ENCODE assay signal across 21 cellular contexts in genomic region chr2:23659773-23660172, GRCh38.
"Had no signal": no experiment of that assay in that cellular context is flagged by ENCODE, and none has a peak within 500 bp of the region (broad histone marks: within the 10 kb centered on the region; RNA-seq: fewer than 3 reads in every experiment).

No MANE protein-coding gene starts in this region.

- H3K27ac ChIP-seq: colonic mucosa, right atrium auricular region, suprapubic skin, thyroid gland had no signal

- H3K4me3 Mint-ChIP-seq: natural killer cell treated with Interleukin-12 subunit alpha and Interleukin-12 subunit beta and Interleukin-15 and Interleukin-18, amount 100 ng/mL, for 72 hours had no signal

- H3K27me3 ChIP-seq: colonic mucosa, right atrium auricular region, suprapubic skin, thyroid gland had no signal

- DNase-seq: colonic mucosa; effector CD4-positive, alpha-beta T cell; hippocampal formation; left colon; mesenchymal stem cell; midbrain; small intestine; stimulated activated CD4-positive, alpha-beta T cell treated with anti-CD3 and anti-CD28 coated beads, Interleukin-12 subunit alpha, Interleukin-12 subunit beta, amount 100 ng/mL, for 4 hours; stimulated activated naive CD4-positive, alpha-beta T cell; thyroid gland had no signal

- H3K36me3 Mint-ChIP-seq: natural killer cell treated with Interleukin-12 subunit alpha and Interleukin-12 subunit beta and Interleukin-15 and Interleukin-18, amount 100 ng/mL, for 72 hours; type B pancreatic cell had no signal

- H3K4me1 ChIP-seq: colonic mucosa had no signal

- H3K9me3 ChIP-seq: colonic mucosa, heart left ventricle, right atrium auricular region, suprapubic skin, thyroid gland had no signal

- FAIRE-seq: endometrium, frontal cortex, small intestine, urothelium cell line had no signal

- H3K27me3 Mint-ChIP-seq: type B pancreatic cell had no signal

- ATAC-seq: esophagus mucosa, heart left ventricle, left colon, left ventricle myocardium superior had no signal

- H3K9me3 Mint-ChIP-seq: natural killer cell treated with Interleukin-12 subunit alpha and Interleukin-12 subunit beta and Interleukin-15 and Interleukin-18, amount 100 ng/mL, for 72 hours; type B pancreatic cell had no signal

- H3K36me3 ChIP-seq: colonic mucosa, heart left ventricle, right atrium auricular region, thyroid gland had no signal

- H3K4me3 ChIP-seq: colonic mucosa, heart left ventricle, lung, right atrium auricular region, suprapubic skin, thyroid gland had no signal
